ENCODE assay signal across 7 cellular contexts in genomic region chr4:124993838-124994237, GRCh38.
"Had no signal": no experiment of that assay in that cellular context is flagged by ENCODE, and none has a peak within 500 bp of the region (broad histone marks: within the 10 kb centered on the region; RNA-seq: fewer than 3 reads in every experiment).

No MANE protein-coding gene starts in this region.

- ATAC-seq: K562 had no signal

- FAIRE-seq: HTR-8/SVneo, K562 had no signal

- H3K36me3 ChIP-seq: HAP-1 had no signal

- H3K4me3 ChIP-seq: GM23248, HAP-1, K562 had no signal

- DNase-seq: GM23248, GOT3, H7, IMR-90 had no signal

- H3K9me3 ChIP-seq: HAP-1 had no signal

- H2AFZ ChIP-seq: GM23248 had no signal

- H3K27ac ChIP-seq: GM23248 had no signal

- H3K9ac ChIP-seq: GM23248 had no signal
